8 cellular contexts compared by ENCODE assay signal in genomic region chr2:121530210-121530562, GRCh38. TPM values are rescaled to one million over a fixed set of nuclear protein-coding genes. Genes with fewer than 3 reads are reported as not detected.
DNase-seq lines count a peak whose midpoint lies in the region; ATAC-seq and TF ChIP-seq lines count a peak whose summit lies in the region.

No MANE protein-coding gene starts in this region.

- POLR2A ChIA-PET in A673 (lab: Charles Lee; ENCODE audit: low non-redundant PET): interaction anchor here (0.6 to 1.4 kb wide), 2 partner anchors 87 to 189 kb away, joined by 3 read pairs; no protein-coding TSS in a partner anchor

- H3K27ac ChIP-seq in A673 (ENCODE audit: low read depth, low read length, poor library complexity, severe bottlenecking): peak overlapping the region; percentile 99
- H3K27ac ChIP-seq in right atrium auricular region: peak overlapping the region; percentile 87 to 97

- BruUV-seq in A673 (replicated peaks; lab: Mats Ljungman, UMichigan): no TSS peak

- H3K36me3 ChIP-seq in A673 (ENCODE audit: insufficient read depth, low read length, poor library complexity, severe bottlenecking): peaks cover 14% of the 10 kb centered on the region
- H3K36me3 ChIP-seq in right atrium auricular region: no peaks in the 10 kb centered on the region

- CTCF ChIA-PET in A673 (lab: Charles Lee): interaction anchor here (0.6 to 0.8 kb wide), 3 partner anchors 119 to 221 kb away, joined by 3 to 5 read pairs (median 4); partner anchors contain the start of gene CLASP1

- intact Hi-C loops in A673 (cut with micrococcal nuclease; ENCODE audit: unreplicated experiment): loop anchor here (2.0 to 5.0 kb wide), 2 partner anchors 127 to 207 kb away; partner anchors contain the start of gene NIFK

- DNase-seq in A673 (ENCODE audit: low spot score) (no peak), GM10266 (ENCODE audit: extremely low spot score) (peak; percentile 66), NCI-H1930 (lab: John Stamatoyannopoulos, UW) (peak; percentile 65 to 66), right atrium auricular region (ENCODE audit: low spot score) (peak; percentile 69), renal cortical epithelial cell (ENCODE audit: low read depth) (peak; percentile 48), NCI-H187 treated with DMSO at 0.1 percent for 48 hours (lab: John Stamatoyannopoulos, UW) (no peak)
- peak; percentile 9 for DNase-seq in activated naive CD8-positive, alpha-beta T cell treated with anti-CD3 and anti-CD28 coated beads, Interleukin-2, amount 50 U/mL, for 16 hours (ENCODE audit: low read depth, low spot score)

- TF ChIP-seq CTCF in A673 (conservative IDR thresholded peaks at IDR 0.05; ENCODE audit: low read depth, low read length): no peak
- no peak for TF ChIP-seq CTCF in GM10266 (IDR thresholded peaks at IDR 0.05; ENCODE audit: control insufficient read depth, insufficient read depth, low read depth, missing control alignments)
- TF ChIP-seq CTCF in right atrium auricular region (IDR thresholded peaks at IDR 0.05): no peak

- peak; percentile 42 for ATAC-seq in HG02623 (IDR thresholded peaks at IDR 0.05; ENCODE audit: unreplicated experiment)

- H3K4me1 ChIP-seq in A673 (ENCODE audit: insufficient read depth, low read length, poor library complexity, severe bottlenecking): peaks cover 32% of the 10 kb centered on the region
- H3K4me1 ChIP-seq in right atrium auricular region: peaks cover 0 to 86% of the 10 kb centered on the region in 2 donors

- no peaks in the 10 kb centered on the region for H3K27me3 ChIP-seq in A673 (replicated peaks; ENCODE audit: insufficient read depth, low read depth, low read length, poor library complexity)
- H3K27me3 ChIP-seq in right atrium auricular region: no peaks in the 10 kb centered on the region

- H3K4me3 ChIP-seq in A673 (ENCODE audit: low read depth, low read length, poor library complexity, severe bottlenecking): peak overlapping the region; percentile 77
- peak overlapping the region; percentile 78 to 81 for H3K4me3 ChIP-seq in right atrium auricular region

- no peaks in the 10 kb centered on the region for H3K9me3 ChIP-seq in A673 (ENCODE audit: low read depth, low read length, poor library complexity, severe bottlenecking)
- H3K9me3 ChIP-seq in right atrium auricular region: no peaks in the 10 kb centered on the region

RNA-seq across cellular contexts. Expression of gene RNU4ATAC, which starts 0.5 kb away (rescaled TPM):
- not detected in 2 replicates for total RNA-seq in A673 (2021)
- total RNA-seq in right atrium auricular region: not detected
- total RNA-seq in renal cortical epithelial cell: under 0.01 TPM in 1 of 2 replicates, not detected in the other

Comparison
In these comparisons a context has a peak if more than half of its experiments do, and no peak if none do; other contexts are left out.
1. DNase-seq: peak in GM10266 (single experiment), NCI-H1930 (2 of 2), activated naive CD8-positive, alpha-beta T cell treated with anti-CD3 and anti-CD28 coated beads, Interleukin-2, amount 50 U/mL, for 16 hours (single experiment), right atrium auricular region (single experiment) and renal cortical epithelial cell (single experiment); none in A673 (single experiment) and NCI-H187 treated with DMSO at 0.1 percent for 48 hours (single experiment).